Comparison of ENCODE assay signal across 7 cellular contexts in genomic region chr6:73523434-73524123, GRCh38. TPM values are rescaled to one million over a fixed set of nuclear protein-coding genes. Genes with fewer than 3 reads are reported as not detected.
DNase-seq lines count a peak whose midpoint lies in the region; ATAC-seq, FAIRE-seq and TF ChIP-seq lines count a peak whose summit lies in the region.

No MANE protein-coding gene starts in this region.

- H3K27ac ChIP-seq in esophagus muscularis mucosa (replicated peaks in 1 of 4): peak overlapping the region; percentile 97 to 98 (median 98)

- intact Hi-C loops in esophagus muscularis mucosa (cut with DNase I): no loop called here
- intact Hi-C loops in natural killer cell (cut with micrococcal nuclease): loop anchor here (2.0 to 5.0 kb wide), 2 partner anchors 101 to 129 kb away; partner anchors contain the start of gene SLC17A5

- H3K36me3 ChIP-seq in esophagus muscularis mucosa: peaks cover 11 to 16% (median 12%) of the 10 kb centered on the region in 4 donors

- WGBS in esophagus muscularis mucosa: 10% methylated on average over 41 of the region's 50 CpGs

- H3K4me1 ChIP-seq in esophagus muscularis mucosa: peaks cover 17 to 40% (median 33%) of the 10 kb centered on the region in 4 donors

- peak; percentile 84 for FAIRE-seq in GM18507 (lab: Jason Lieb, UNC)

- H3K9me3 Mint-ChIP-seq in natural killer cell: no peaks in the 10 kb centered on the region
- H3K9me3 Mint-ChIP-seq in stimulated activated naive CD8-positive, alpha-beta T cell treated with anti-CD3 and anti-CD28 coated beads, Interleukin-15, Interleukin-2, amounts not matched to agents 100 ng/mL and 50 ng/mL, for 24 hours: no peaks in the 10 kb centered on the region

- no peak for TF ChIP-seq POLR2A in esophagus muscularis mucosa (IDR thresholded peaks at IDR 0.05; ENCODE audit: low read depth)

- H3K9me3 ChIP-seq in esophagus muscularis mucosa: peaks cover 0 to 2% (median 0%) of the 10 kb centered on the region in 4 donors

- peaks cover 3 to 5% of the 10 kb centered on the region in 2 donors for H3K27me3 Mint-ChIP-seq in natural killer cell (ENCODE audit: low read depth in 2 of 2)
- H3K27me3 Mint-ChIP-seq in stimulated activated naive CD8-positive, alpha-beta T cell treated with anti-CD3 and anti-CD28 coated beads, Interleukin-15, Interleukin-2, amounts not matched to agents 100 ng/mL and 50 ng/mL, for 24 hours: peaks cover 10% of the 10 kb centered on the region

- no peak for TF ChIP-seq EP300 in esophagus muscularis mucosa (IDR thresholded peaks at IDR 0.05)

- DNase-seq in GM18507 (ENCODE audit: extremely low spot score, insufficient read length, low read depth) (no peak), NCI-H510A (lab: John Stamatoyannopoulos, UW) (peak; percentile 25), esophagus muscularis mucosa (ENCODE audit: extremely low spot score) (no peak), natural killer cell (peak; percentile 75)
- DNase-seq in activated CD8-positive, alpha-beta memory T cell treated with anti-CD3 and anti-CD28 coated beads, Interleukin-2, amount 50 U/mL, for 4 hours: peak; percentile 77

- H3K36me3 Mint-ChIP-seq in natural killer cell: peaks cover 10% of the 10 kb centered on the region
- H3K36me3 Mint-ChIP-seq in stimulated activated naive CD8-positive, alpha-beta T cell treated with anti-CD3 and anti-CD28 coated beads, Interleukin-15, Interleukin-2, amounts not matched to agents 100 ng/mL and 50 ng/mL, for 24 hours (ENCODE audit: low read depth): peaks cover 26% of the 10 kb centered on the region

- peak overlapping the region; percentile 98 to 100 for H3K27ac Mint-ChIP-seq in natural killer cell
- H3K27ac Mint-ChIP-seq in stimulated activated naive CD8-positive, alpha-beta T cell treated with anti-CD3 and anti-CD28 coated beads, Interleukin-15, Interleukin-2, amounts not matched to agents 100 ng/mL and 50 ng/mL, for 24 hours: peak overlapping the region; percentile 100

- H3K27me3 ChIP-seq in esophagus muscularis mucosa: peaks cover 0 to 5% (median 0%) of the 10 kb centered on the region in 4 donors

- TF ChIP-seq CTCF in esophagus muscularis mucosa (IDR thresholded peaks at IDR 0.05): no peak
- TF ChIP-seq CTCF in natural killer cell (IDR thresholded peaks at IDR 0.05): no peak

- peak; percentile 48 for ATAC-seq in HG02852 (IDR thresholded peaks at IDR 0.05; ENCODE audit: unreplicated experiment)
- ATAC-seq in natural killer cell: peak; percentile 20 to 45 (median 33)

- H3K4me3 Mint-ChIP-seq in natural killer cell: peak overlapping the region; percentile 92
- peak overlapping the region; percentile 99 for H3K4me3 Mint-ChIP-seq in stimulated activated naive CD8-positive, alpha-beta T cell treated with anti-CD3 and anti-CD28 coated beads, Interleukin-15, Interleukin-2, amounts not matched to agents 100 ng/mL and 50 ng/mL, for 24 hours

- peak overlapping the region; percentile 61 to 71 (median 65) for H3K4me3 ChIP-seq in esophagus muscularis mucosa

- H3K4me1 Mint-ChIP-seq in natural killer cell: peaks cover 41 to 46% of the 10 kb centered on the region in 2 donors
- peaks cover 43% of the 10 kb centered on the region for H3K4me1 Mint-ChIP-seq in stimulated activated naive CD8-positive, alpha-beta T cell treated with anti-CD3 and anti-CD28 coated beads, Interleukin-15, Interleukin-2, amounts not matched to agents 100 ng/mL and 50 ng/mL, for 24 hours (ENCODE audit: low read depth)

RNA-seq across cellular contexts. Expression of gene EEF1A1, which starts 2.7 kb away (rescaled TPM):
- total RNA-seq in esophagus muscularis mucosa (over 10,000 TPM in 3 of 4 donors, 1,000 to 10,000 TPM in 1; 6,828 to 12,822 (median 11,636) TPM), natural killer cell (1,000 to 10,000 TPM; 6,475 to 7,348 (median 7,348) TPM)

Comparison
In these comparisons a context has a peak if more than half of its experiments do, and no peak if none do; other contexts are left out.
1. DNase-seq: peak in NCI-H510A (single experiment), activated CD8-positive, alpha-beta memory T cell treated with anti-CD3 and anti-CD28 coated beads, Interleukin-2, amount 50 U/mL, for 4 hours (single experiment) and natural killer cell (single experiment); none in GM18507 (single experiment) and esophagus muscularis mucosa (single experiment).